16 cellular contexts compared by ENCODE assay signal in the genomic region with DNA sequence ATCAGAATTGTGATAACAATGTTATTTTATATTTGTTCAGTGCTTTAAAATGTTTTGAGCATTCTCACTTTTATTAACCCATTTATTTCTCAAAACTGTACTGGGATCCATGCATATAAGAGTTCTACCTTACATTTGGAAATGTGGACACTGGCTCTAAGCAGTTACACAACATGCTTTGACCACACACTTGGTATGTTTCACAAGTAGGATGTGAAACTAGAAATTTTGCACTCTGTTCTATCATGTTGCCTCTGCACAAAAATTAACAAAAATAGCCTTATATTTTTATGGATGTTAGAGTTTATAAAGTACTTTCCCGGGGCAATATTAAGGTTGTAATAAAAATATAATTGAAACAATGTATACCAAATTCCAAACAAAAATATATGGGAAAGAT.
DNase-seq lines count a peak whose midpoint lies in the region; ATAC-seq, FAIRE-seq and TF ChIP-seq lines count a peak whose summit lies in the region.
"Had no signal": no experiment of that assay in that cellular context is flagged by ENCODE, and none has a peak within 500 bp of the region (broad histone marks: within the 10 kb centered on the region; RNA-seq: fewer than 3 reads in every experiment).

No MANE protein-coding gene starts in this region.

- BruUV-seq in GM12878 (replicated peaks; lab: Mats Ljungman, UMichigan): no TSS peak

- no peaks in the 10 kb centered on the region for H3K27me3 Mint-ChIP-seq in glutamatergic neuron (ENCODE audit: unreplicated experiment)
- H3K27me3 Mint-ChIP-seq: B cell had no signal

- no peak overlapping the region for H3K9ac ChIP-seq in GM12878 (ENCODE audit: control insufficient read depth, insufficient read depth, low read length)

- H3K4me3 ChIP-seq in HL-60 (replicated peaks; ENCODE audit: insufficient read depth, low read length) (no peak overlapping the region), GM12878 (no peak overlapping the region)

- no peaks in the 10 kb centered on the region for H3K36me3 Mint-ChIP-seq in glutamatergic neuron (ENCODE audit: unreplicated experiment)
- H3K36me3 Mint-ChIP-seq: CD8-positive, alpha-beta T cell had no signal

- no peaks in the 10 kb centered on the region for H3K9me3 ChIP-seq in GM12878 (replicated peaks; ENCODE audit: control insufficient read depth, insufficient read depth, low read length)
- H3K9me3 ChIP-seq: Caco-2 had no signal

- CTCF ChIA-PET in GM12878 (lab: Yijun Ruan, JAX): interaction anchor here (1.2 kb wide), 1 partner anchor 24 kb away, joined by 4 read pairs; no protein-coding TSS in a partner anchor

- peak; percentile 40; the same call in 1 of the 3 replicates for ATAC-seq in GM12878
- no peak for ATAC-seq in HG03571 (IDR thresholded peaks at IDR 0.05; ENCODE audit: unreplicated experiment)
- ATAC-seq: CD8-positive, alpha-beta T cell; HCT116 had no signal

- no peak for TF ChIP-seq EP300 in GM12878 (IDR thresholded peaks at IDR 0.05; ENCODE audit: borderline replicate concordance in 1 of 2, control insufficient read depth in 1 of 2, low read depth in 2 of 2, low read length in 2 of 2)

- DNase-seq in AML-193 (lab: John Stamatoyannopoulos, UW) (peak; percentile 27 to 45), HL-60 (ENCODE audit: low read depth in 1 of 2, low spot score in 1 of 2) (peak; percentile 9 to 56), NOMO-1 treated with DMSO at 0.1 percent for 48 hours (lab: John Stamatoyannopoulos, UW; ENCODE audit: unreplicated experiment) (peak; percentile 86), GM12878 (ENCODE audit: low read depth, low spot score) (no peak), NCI-H69 (lab: John Stamatoyannopoulos, UW) (no peak), glutamatergic neuron (no peak)
- DNase-seq: ACHN; C1 segment of cervical spinal cord; Caco-2; CD8-positive, alpha-beta T cell; DND-41; GDM1; IMR-90 had no signal

- H3K27me3 ChIP-seq in HL-60 (ENCODE audit: insufficient read depth, poor library complexity, severe bottlenecking) (no peaks in the 10 kb centered on the region), GM12878 (replicated peaks in 1 of 2; ENCODE audit: control insufficient read depth in 2 of 2, insufficient read depth in 2 of 2, low read length in 1 of 2) (no peaks in the 10 kb centered on the region)

- H3K27ac ChIP-seq in HL-60 (replicated peaks): no peak overlapping the region
- no peak overlapping the region for H3K27ac ChIP-seq in GM12878 (ENCODE audit: control insufficient read depth, insufficient read depth)

- no peak for TF ChIP-seq CTCF in HL-60 (IDR thresholded peaks at IDR 0.05; ENCODE audit: insufficient read depth, low read length)
- TF ChIP-seq CTCF in GM12878 (IDR thresholded peaks at IDR 0.05 in 2 of 3, conservative IDR thresholded peaks at IDR 0.05 in 1 of 3; ENCODE audit: control insufficient read depth in 2 of 3, extremely low read depth in 1 of 3, insufficient read depth in 1 of 3, low read depth in 3 of 3, low read length in 3 of 3): no peak
- TF ChIP-seq CTCF in glutamatergic neuron (IDR thresholded peaks at IDR 0.05; ENCODE audit: partially characterized antibody, unreplicated experiment): no peak

- no peaks in the 10 kb centered on the region for H3K79me2 ChIP-seq in GM12878 (ENCODE audit: control insufficient read depth, insufficient read depth, low read length)

- no peak overlapping the region for H3K4me3 Mint-ChIP-seq in glutamatergic neuron (ENCODE audit: unreplicated experiment)
- H3K4me3 Mint-ChIP-seq: B cell; CD8-positive, alpha-beta T cell had no signal

- no peak overlapping the region for H3K4me2 ChIP-seq in GM12878 (ENCODE audit: control insufficient read depth, insufficient read depth)

- no peaks in the 10 kb centered on the region for H3K36me3 ChIP-seq in GM12878 (ENCODE audit: control insufficient read depth in 2 of 2, insufficient read depth in 2 of 2, low read length in 1 of 2)

- H4K20me1 ChIP-seq in GM12878 (ENCODE audit: control insufficient read depth, insufficient read depth): no peaks in the 10 kb centered on the region

- TF ChIP-seq POLR2A in GM12878 (IDR thresholded peaks at IDR 0.05; ENCODE audit: low read depth, low read length): no peak

- in situ Hi-C loops in GM12878 (cut with MboI): no loop called here

- RAD21 ChIA-PET in GM12878 (lab: Charles Lee; ENCODE audit: unreplicated experiment): interaction anchor here (0.7 kb wide), 1 partner anchor 614 kb away, joined by 3 read pairs; no protein-coding TSS in a partner anchor

- SMC1A ChIA-PET in GM12878 (lab: Charles Lee; ENCODE audit: uncharacterized antibody, unreplicated experiment): no interaction called here

- no peak for FAIRE-seq in GM12878 (lab: Jason Lieb, UNC)

- H3K27ac Mint-ChIP-seq in glutamatergic neuron (ENCODE audit: unreplicated experiment): no peak overlapping the region
- H3K27ac Mint-ChIP-seq: B cell; CD8-positive, alpha-beta T cell had no signal

- no peaks in the 10 kb centered on the region for H3K9me3 Mint-ChIP-seq in glutamatergic neuron (ENCODE audit: unreplicated experiment)
- H3K9me3 Mint-ChIP-seq: CD8-positive, alpha-beta T cell had no signal

- POLR2A ChIA-PET in GM12878 (lab: Charles Lee): no interaction called here

- H3K4me1 ChIP-seq in GM12878 (ENCODE audit: control insufficient read depth, insufficient read depth, low read length): no peaks in the 10 kb centered on the region

- H2AFZ ChIP-seq in GM12878 (ENCODE audit: control insufficient read depth, low read depth, low read length): no peak overlapping the region

- TF ChIP-seq RAD21 in GM12878 (IDR thresholded peaks at IDR 0.05; ENCODE audit: insufficient read depth, low read depth, low read length): no peak

- intact Hi-C loops in GM12878 (cut with micrococcal nuclease; ENCODE audit: unreplicated experiment): no loop called here

- no peaks in the 10 kb centered on the region for H3K4me1 Mint-ChIP-seq in glutamatergic neuron (ENCODE audit: low read depth, unreplicated experiment)
- H3K4me1 Mint-ChIP-seq: B cell had no signal

- WGBS in GM12878 (ENCODE audit: insufficient coverage, insufficient replicate concordance, low lambda C conversion rate, missing lambda C conversion rate): 44% methylated on average over 1 of the region's 1 CpG

TF ChIP-seq in GM12878, 131 proteins besides CTCF, POLR2A, EP300 and RAD21 (continues in another document):
- TF ChIP-seq, protein P1, sequence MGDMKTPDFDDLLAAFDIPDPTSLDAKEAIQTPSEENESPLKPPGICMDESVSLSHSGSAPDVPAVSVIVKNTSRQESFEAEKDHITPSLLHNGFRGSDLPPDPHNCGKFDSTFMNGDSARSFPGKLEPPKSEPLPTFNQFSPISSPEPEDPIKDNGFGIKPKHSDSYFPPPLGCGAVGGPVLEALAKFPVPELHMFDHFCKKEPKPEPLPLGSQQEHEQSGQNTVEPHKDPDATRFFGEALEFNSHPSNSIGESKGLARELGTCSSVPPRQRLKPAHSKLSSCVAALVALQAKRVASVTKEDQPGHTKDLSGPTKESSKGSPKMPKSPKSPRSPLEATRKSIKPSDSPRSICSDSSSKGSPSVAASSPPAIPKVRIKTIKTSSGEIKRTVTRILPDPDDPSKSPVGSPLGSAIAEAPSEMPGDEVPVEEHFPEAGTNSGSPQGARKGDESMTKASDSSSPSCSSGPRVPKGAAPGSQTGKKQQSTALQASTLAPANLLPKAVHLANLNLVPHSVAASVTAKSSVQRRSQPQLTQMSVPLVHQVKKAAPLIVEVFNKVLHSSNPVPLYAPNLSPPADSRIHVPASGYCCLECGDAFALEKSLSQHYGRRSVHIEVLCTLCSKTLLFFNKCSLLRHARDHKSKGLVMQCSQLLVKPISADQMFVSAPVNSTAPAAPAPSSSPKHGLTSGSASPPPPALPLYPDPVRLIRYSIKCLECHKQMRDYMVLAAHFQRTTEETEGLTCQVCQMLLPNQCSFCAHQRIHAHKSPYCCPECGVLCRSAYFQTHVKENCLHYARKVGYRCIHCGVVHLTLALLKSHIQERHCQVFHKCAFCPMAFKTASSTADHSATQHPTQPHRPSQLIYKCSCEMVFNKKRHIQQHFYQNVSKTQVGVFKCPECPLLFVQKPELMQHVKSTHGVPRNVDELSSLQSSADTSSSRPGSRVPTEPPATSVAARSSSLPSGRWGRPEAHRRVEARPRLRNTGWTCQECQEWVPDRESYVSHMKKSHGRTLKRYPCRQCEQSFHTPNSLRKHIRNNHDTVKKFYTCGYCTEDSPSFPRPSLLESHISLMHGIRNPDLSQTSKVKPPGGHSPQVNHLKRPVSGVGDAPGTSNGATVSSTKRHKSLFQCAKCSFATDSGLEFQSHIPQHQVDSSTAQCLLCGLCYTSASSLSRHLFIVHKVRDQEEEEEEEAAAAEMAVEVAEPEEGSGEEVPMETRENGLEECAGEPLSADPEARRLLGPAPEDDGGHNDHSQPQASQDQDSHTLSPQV (IDR thresholded peaks at IDR 0.05): no peak
- TF ChIP-seq TAF1 (IDR thresholded peaks at IDR 0.05; ENCODE audit: borderline replicate concordance, low read depth, low read length) (no peak), STAT3 (IDR thresholded peaks at IDR 0.05; ENCODE audit: low read depth, low read length) (no peak), KAT2A (conservative IDR thresholded peaks at IDR 0.05; ENCODE audit: control insufficient read depth, low read depth, low read length) (no peak), RB1 (IDR thresholded peaks at IDR 0.05; ENCODE audit: borderline replicate concordance) (no peak), MTA2 (IDR thresholded peaks at IDR 0.05; ENCODE audit: low read depth) (no peak)
- TF ChIP-seq, protein P2, sequence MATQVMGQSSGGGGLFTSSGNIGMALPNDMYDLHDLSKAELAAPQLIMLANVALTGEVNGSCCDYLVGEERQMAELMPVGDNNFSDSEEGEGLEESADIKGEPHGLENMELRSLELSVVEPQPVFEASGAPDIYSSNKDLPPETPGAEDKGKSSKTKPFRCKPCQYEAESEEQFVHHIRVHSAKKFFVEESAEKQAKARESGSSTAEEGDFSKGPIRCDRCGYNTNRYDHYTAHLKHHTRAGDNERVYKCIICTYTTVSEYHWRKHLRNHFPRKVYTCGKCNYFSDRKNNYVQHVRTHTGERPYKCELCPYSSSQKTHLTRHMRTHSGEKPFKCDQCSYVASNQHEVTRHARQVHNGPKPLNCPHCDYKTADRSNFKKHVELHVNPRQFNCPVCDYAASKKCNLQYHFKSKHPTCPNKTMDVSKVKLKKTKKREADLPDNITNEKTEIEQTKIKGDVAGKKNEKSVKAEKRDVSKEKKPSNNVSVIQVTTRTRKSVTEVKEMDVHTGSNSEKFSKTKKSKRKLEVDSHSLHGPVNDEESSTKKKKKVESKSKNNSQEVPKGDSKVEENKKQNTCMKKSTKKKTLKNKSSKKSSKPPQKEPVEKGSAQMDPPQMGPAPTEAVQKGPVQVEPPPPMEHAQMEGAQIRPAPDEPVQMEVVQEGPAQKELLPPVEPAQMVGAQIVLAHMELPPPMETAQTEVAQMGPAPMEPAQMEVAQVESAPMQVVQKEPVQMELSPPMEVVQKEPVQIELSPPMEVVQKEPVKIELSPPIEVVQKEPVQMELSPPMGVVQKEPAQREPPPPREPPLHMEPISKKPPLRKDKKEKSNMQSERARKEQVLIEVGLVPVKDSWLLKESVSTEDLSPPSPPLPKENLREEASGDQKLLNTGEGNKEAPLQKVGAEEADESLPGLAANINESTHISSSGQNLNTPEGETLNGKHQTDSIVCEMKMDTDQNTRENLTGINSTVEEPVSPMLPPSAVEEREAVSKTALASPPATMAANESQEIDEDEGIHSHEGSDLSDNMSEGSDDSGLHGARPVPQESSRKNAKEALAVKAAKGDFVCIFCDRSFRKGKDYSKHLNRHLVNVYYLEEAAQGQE (IDR thresholded peaks at IDR 0.05; ENCODE audit: low read depth, low read length): no peak

Comparison
In these comparisons a context has a peak if more than half of its experiments do, and no peak if none do; other contexts are left out.
1. DNase-seq: peak in AML-193 (2 of 2), HL-60 (2 of 2) and NOMO-1 treated with DMSO at 0.1 percent for 48 hours (single experiment); none in GM12878 (single experiment), NCI-H69 (single experiment) and glutamatergic neuron (single experiment).